In genomic region chr3:186209810-186210752, GRCh38 we compare ENCODE assay signal across 8 cellular contexts.
A peak's percentile ranks its signal among the peaks of the same experiment; 100 is the strongest.
DNase-seq lines count a peak whose midpoint lies in the region; ATAC-seq and TF ChIP-seq lines count a peak whose summit lies in the region.

No MANE protein-coding gene starts in this region.

- DNase-seq in GDM1 (lab: John Stamatoyannopoulos, UW) (peak; percentile 35), KBM-7 (peak; percentile 91), SKM-1 (lab: John Stamatoyannopoulos, UW; ENCODE audit: unreplicated experiment) (peak; percentile 52), fibroblast of pulmonary artery (ENCODE audit: low read depth) (peak; percentile 62), non-pigmented ciliary epithelial cell (ENCODE audit: low read depth) (peak; percentile 26), AML-193 (lab: John Stamatoyannopoulos, UW) (no peak)
- no peak for DNase-seq in activated effector memory CD4-positive, alpha-beta T cell treated with anti-CD3 and anti-CD28 coated beads, Interleukin-2, amount 50 U/mL, for 16 hours

- no peak for TF ChIP-seq CTCF in fibroblast of pulmonary artery (IDR thresholded peaks at IDR 0.05; ENCODE audit: low read length, missing control alignments)

- ATAC-seq in GM18873 (IDR thresholded peaks at IDR 0.05; ENCODE audit: low FRiP score, unreplicated experiment) = no peak

- H3K4me3 ChIP-seq in fibroblast of pulmonary artery (replicated peaks; ENCODE audit: low read depth, low read length) = no peak overlapping the region

- in situ Hi-C loops in KBM-7 (cut with MboI; ENCODE audit: low pct_unique_long_range_greater_than_20kb, low sequenced_read_pairs) = no loop called here

Comparison
In these comparisons a context has a peak if more than half of its experiments do, and no peak if none do; other contexts are left out.
1. DNase-seq: peak in GDM1 (single experiment), KBM-7 (single experiment), SKM-1 (single experiment), fibroblast of pulmonary artery (single experiment) and non-pigmented ciliary epithelial cell (single experiment); none in activated effector memory CD4-positive, alpha-beta T cell treated with anti-CD3 and anti-CD28 coated beads, Interleukin-2, amount 50 U/mL, for 16 hours (single experiment) and AML-193 (0 of 2).